1 cellular context compared by ENCODE assay signal in genomic region chr5:135741040-135741439, GRCh38.
TF ChIP-seq lines count a peak whose summit lies in the region.

No MANE protein-coding gene starts in this region.

TF ChIP-seq in SK-N-SH, 30 proteins besides CTCF, POLR2A, EP300 and RAD21 (continued from another document):
- TF ChIP-seq REST (IDR thresholded peaks at IDR 0.05; ENCODE audit: low read depth, low read length) (no peak), ELF1 (IDR thresholded peaks at IDR 0.05) (no peak), ZBTB33 (IDR thresholded peaks at IDR 0.05; ENCODE audit: borderline replicate concordance, low read depth) (no peak), TEAD4 (IDR thresholded peaks at IDR 0.05; ENCODE audit: borderline replicate concordance, insufficient read depth) (no peak), SIN3A (IDR thresholded peaks at IDR 0.05; ENCODE audit: borderline replicate concordance, low read depth, low read length) (no peak), MXI1 (IDR thresholded peaks at IDR 0.05; ENCODE audit: low read depth, low read length) (no peak), EZH2phosphoT487 (IDR thresholded peaks at IDR 0.05; ENCODE audit: borderline replicate concordance, low read depth) (no peak), USF2 (IDR thresholded peaks at IDR 0.05; ENCODE audit: borderline replicate concordance, low read depth, low read length) (no peak)
